In genomic region chr4:25144870-25145481, GRCh38 we compare ENCODE assay signal across 8 cellular contexts. TPM values are rescaled to one million over a fixed set of nuclear protein-coding genes. Genes with fewer than 3 reads are reported as not detected.
DNase-seq lines count a peak whose midpoint lies in the region; ATAC-seq and TF ChIP-seq lines count a peak whose summit lies in the region.

No MANE protein-coding gene starts in this region.

- H3K36me3 ChIP-seq in cardiac muscle cell (no peaks in the 10 kb centered on the region), psoas muscle (ENCODE audit: insufficient read depth in 1 of 2, low read depth in 1 of 2) (peaks cover 0 to 42% of the 10 kb centered on the region in 2 donors)

- H3K9me3 ChIP-seq in cardiac muscle cell (ENCODE audit: low read depth) (no peaks in the 10 kb centered on the region), psoas muscle (no peaks in the 10 kb centered on the region)

- DNase-seq in cardiac muscle cell (ENCODE audit: low read depth in 1 of 2, low spot score in 1 of 2) (peak; percentile 32 to 52), left ventricle myocardium superior (no peak), NCI-H345 treated with DMSO at 0.1 percent for 48 hours (lab: John Stamatoyannopoulos, UW; ENCODE audit: unreplicated experiment) (peak; percentile 1), dorsolateral prefrontal cortex (no peak), psoas muscle (no peak)
- DNase-seq in activated CD8-positive, alpha-beta memory T cell treated with anti-CD3 and anti-CD28 coated beads, Interleukin-2, amount 50 U/mL, for 4 hours = no peak

- no peak for ATAC-seq in left ventricle myocardium superior
- ATAC-seq in psoas muscle = no peak
- no peak for ATAC-seq in GM19023 (IDR thresholded peaks at IDR 0.05; ENCODE audit: unreplicated experiment)
- no peak for ATAC-seq in GM19035 (IDR thresholded peaks at IDR 0.05; ENCODE audit: unreplicated experiment)

- no peaks in the 10 kb centered on the region for H3K27me3 ChIP-seq in cardiac muscle cell
- H3K27me3 ChIP-seq in dorsolateral prefrontal cortex = no peaks in the 10 kb centered on the region
- no peaks in the 10 kb centered on the region for H3K27me3 ChIP-seq in psoas muscle (ENCODE audit: insufficient read depth in 3 of 3, low read length in 2 of 3)

- H3K4me1 ChIP-seq in cardiac muscle cell (ENCODE audit: low read depth) = peaks cover 4% of the 10 kb centered on the region
- H3K4me1 ChIP-seq in psoas muscle = no peaks in the 10 kb centered on the region

- intact Hi-C loops in left ventricle myocardium superior (cut with micrococcal nuclease) (loop anchor here (2.0 kb wide), 1 partner anchor 164 kb away; no protein-coding TSS in a partner anchor), dorsolateral prefrontal cortex (cut with DNase I) (loop anchor here in 1 of 2 donors (10.0 kb wide), 1 partner anchor 160 kb away; no protein-coding TSS in a partner anchor), psoas muscle (cut with DNase I) (loop anchor here in 1 of 2 donors (2.0 to 10.0 kb wide), 2 partner anchors 164 to 670 kb away; no protein-coding TSS in a partner anchor)

- H3K4me3 ChIP-seq in cardiac muscle cell (no peak overlapping the region), dorsolateral prefrontal cortex (no peak overlapping the region), psoas muscle (no peak overlapping the region)

- peak; percentile 61 for TF ChIP-seq CTCF in cardiac muscle cell (IDR thresholded peaks at IDR 0.05; ENCODE audit: low read depth, low read length)
- TF ChIP-seq CTCF in dorsolateral prefrontal cortex (IDR thresholded peaks at IDR 0.05 in 54 of 56, conservative IDR thresholded peaks at IDR 0.05 in 2 of 56; ENCODE audit: low read depth in 1 of 56, partially characterized antibody in 56 of 56) = peak; percentile 43 to 75 (median 59)
- peak; percentile 50 for TF ChIP-seq CTCF in psoas muscle (IDR thresholded peaks at IDR 0.05)

- WGBS in psoas muscle, 3 donors = 7 to 15% (median 10%) methylated on average over 1 of the region's 1 CpG

- no peak overlapping the region for H3K27ac ChIP-seq in cardiac muscle cell
- no peak overlapping the region for H3K27ac ChIP-seq in dorsolateral prefrontal cortex
- H3K27ac ChIP-seq in psoas muscle = no peak overlapping the region

RNA-seq across cellular contexts. Expression of gene SEPSECS, which starts 15.3 kb away (rescaled TPM):
- total RNA-seq in cardiac muscle cell (6.3 and 6.4 TPM in 2 replicates), left ventricle myocardium superior (5.2 TPM), dorsolateral prefrontal cortex (10 to 100 TPM in 23 of 120 experiments, 1 to 10 TPM in 97; 3.9 to 15.5 (median 8.4) TPM), psoas muscle (1 to 10 TPM; 3.4 to 5.7 (median 4.4) TPM)
- polyA plus RNA-seq in cardiac muscle cell (3.6 and 9.6 TPM in 2 replicates), psoas muscle (1 to 10 TPM; 1.4 to 4.5 (median 1.9) TPM)

Comparison
In these comparisons a context has a peak if more than half of its experiments do, and no peak if none do; other contexts are left out.
1. DNase-seq: peak in cardiac muscle cell (2 of 2) and NCI-H345 treated with DMSO at 0.1 percent for 48 hours (single experiment); none in left ventricle myocardium superior (single experiment), dorsolateral prefrontal cortex (0 of 10), psoas muscle (0 of 2) and activated CD8-positive, alpha-beta memory T cell treated with anti-CD3 and anti-CD28 coated beads, Interleukin-2, amount 50 U/mL, for 4 hours (single experiment).
2. Peak in every context shown above with its lines, with median percentiles within 50 percentile points of each other: CTCF ChIP-seq.